In genomic region chr9:89428901-89429890, GRCh38 we compare ENCODE assay signal across 8 cellular contexts.
DNase-seq lines count a peak whose midpoint lies in the region; ATAC-seq and TF ChIP-seq lines count a peak whose summit lies in the region.

No MANE protein-coding gene starts in this region.

- no peaks in the 10 kb centered on the region for H3K27me3 Mint-ChIP-seq in activated CD4-positive, alpha-beta T cell treated with anti-CD3 and anti-CD28 coated beads for 36 hours
- no peaks in the 10 kb centered on the region for H3K27me3 Mint-ChIP-seq in stimulated activated naive B cell treated with anti-CD40 and anti-IgM and Interleukin-4, amounts not matched to agents 10 μg/mL and 1 μg/mL and 100 μg/mL, for 72 hours

- peaks cover 4% of the 10 kb centered on the region for H3K9me3 Mint-ChIP-seq in activated CD4-positive, alpha-beta T cell treated with anti-CD3 and anti-CD28 coated beads for 36 hours (ENCODE audit: low read depth)
- H3K9me3 Mint-ChIP-seq in stimulated activated naive B cell treated with anti-CD40 and anti-IgM and Interleukin-4, amounts not matched to agents 10 μg/mL and 1 μg/mL and 100 μg/mL, for 72 hours = peaks cover 0 to 5% of the 10 kb centered on the region in 2 donors

- no peak for TF ChIP-seq POLR2A in erythroblast (IDR thresholded peaks at IDR 0.05; ENCODE audit: low read length)

- H3K36me3 Mint-ChIP-seq in activated CD4-positive, alpha-beta T cell treated with anti-CD3 and anti-CD28 coated beads for 36 hours (ENCODE audit: low read depth) = peaks cover 56% of the 10 kb centered on the region
- H3K36me3 Mint-ChIP-seq in stimulated activated naive B cell treated with anti-CD40 and anti-IgM and Interleukin-4, amounts not matched to agents 10 μg/mL and 1 μg/mL and 100 μg/mL, for 72 hours = peaks cover 40 to 48% of the 10 kb centered on the region in 2 donors

- peak overlapping the region; percentile 88 for H3K27ac Mint-ChIP-seq in activated CD4-positive, alpha-beta T cell treated with anti-CD3 and anti-CD28 coated beads for 36 hours
- peak overlapping the region; percentile 86 for H3K27ac Mint-ChIP-seq in stimulated activated naive B cell treated with anti-CD40 and anti-IgM and Interleukin-4, amounts not matched to agents 10 μg/mL and 1 μg/mL and 100 μg/mL, for 72 hours

- H3K4me3 Mint-ChIP-seq in activated CD4-positive, alpha-beta T cell treated with anti-CD3 and anti-CD28 coated beads for 36 hours = no peak overlapping the region
- H3K4me3 Mint-ChIP-seq in stimulated activated naive B cell treated with anti-CD40 and anti-IgM and Interleukin-4, amounts not matched to agents 10 μg/mL and 1 μg/mL and 100 μg/mL, for 72 hours = no peak overlapping the region

- ATAC-seq in activated CD4-positive, alpha-beta T cell treated with anti-CD3 and anti-CD28 coated beads for 36 hours = peak; percentile 47
- ATAC-seq in stimulated activated naive B cell treated with anti-CD40 and anti-IgM and Interleukin-4, amounts not matched to agents 10 μg/mL and 1 μg/mL and 100 μg/mL, for 72 hours (replicated peaks) = no peak
- ATAC-seq in HG03520 (IDR thresholded peaks at IDR 0.05; ENCODE audit: unreplicated experiment) (no peak), GM19467 (IDR thresholded peaks at IDR 0.05; ENCODE audit: unreplicated experiment) (no peak)

- peaks cover 97% of the 10 kb centered on the region for H3K4me1 Mint-ChIP-seq in activated CD4-positive, alpha-beta T cell treated with anti-CD3 and anti-CD28 coated beads for 36 hours
- peaks cover 76 to 99% of the 10 kb centered on the region in 2 donors for H3K4me1 Mint-ChIP-seq in stimulated activated naive B cell treated with anti-CD40 and anti-IgM and Interleukin-4, amounts not matched to agents 10 μg/mL and 1 μg/mL and 100 μg/mL, for 72 hours

- intact Hi-C loops in activated CD4-positive, alpha-beta T cell treated with anti-CD3 and anti-CD28 coated beads for 36 hours (cut with DNase I, micrococcal nuclease) = loop anchor here (1.0 to 10.0 kb wide), 4 partner anchors 118 to 1766 kb away; no protein-coding TSS in a partner anchor

- CTCF ChIA-PET in activated CD4-positive, alpha-beta T cell treated with anti-CD3 and anti-CD28 coated beads for 36 hours (lab: Charles Lee) = interaction anchor here (0.7 to 7.2 kb wide), 32 partner anchors 9 to 165 kb away, joined by 3 to 118 read pairs (median 4); no protein-coding TSS in a partner anchor

- DNase-seq in DMS53 (lab: John Stamatoyannopoulos, UW) = peak; percentile 6
- DNase-seq in DMS53 treated with DMSO at 0.1 percent for 48 hours (lab: John Stamatoyannopoulos, UW; ENCODE audit: unreplicated experiment) = no peak
- peak; percentile 75 for DNase-seq in activated CD4-positive, alpha-beta T cell treated with anti-CD3 and anti-CD28 coated beads for 36 hours
- DNase-seq in erythroblast (lab: John Stamatoyannopoulos, UW) = peak; percentile 39 to 42
- DNase-seq in stimulated activated naive B cell treated with anti-CD40 and anti-IgM and Interleukin-4, amounts not matched to agents 10 μg/mL and 1 μg/mL and 100 μg/mL, for 72 hours = no peak
- no peak for DNase-seq in NCI-H128 (lab: John Stamatoyannopoulos, UW; ENCODE audit: unreplicated experiment)

- POLR2A ChIA-PET in activated CD4-positive, alpha-beta T cell treated with anti-CD3 and anti-CD28 coated beads for 36 hours (lab: Charles Lee) = interaction anchor here (1.2 to 2.2 kb wide), 4 partner anchors 11 to 119 kb away, joined by 4 to 8 read pairs (median 6); no protein-coding TSS in a partner anchor

Comparison
In these comparisons a context has a peak if more than half of its experiments do, and no peak if none do; other contexts are left out.
1. DNase-seq: peak in DMS53 (single experiment), activated CD4-positive, alpha-beta T cell treated with anti-CD3 and anti-CD28 coated beads for 36 hours (single experiment) and erythroblast (2 of 2); none in DMS53 treated with DMSO at 0.1 percent for 48 hours (single experiment), stimulated activated naive B cell treated with anti-CD40 and anti-IgM and Interleukin-4, amounts not matched to agents 10 μg/mL and 1 μg/mL and 100 μg/mL, for 72 hours (single experiment) and NCI-H128 (single experiment).